8 cellular contexts compared by ENCODE assay signal in genomic region chr9:75148551-75148950, GRCh38.
DNase-seq lines count a peak whose midpoint lies in the region; ATAC-seq and TF ChIP-seq lines count a peak whose summit lies in the region.

No MANE protein-coding gene starts in this region.

- intact Hi-C loops in Right ventricle myocardium superior (cut with DNase I) (no loop called here), cardiac septum (cut with DNase I) (no loop called here), transverse colon (cut with DNase I; ENCODE audit: low total_unique reads) (no loop called here)

- no peak overlapping the region for H3K4me3 ChIP-seq in transverse colon

- peaks cover 0 to 22% (median 11%) of the 10 kb centered on the region in 4 donors for H3K36me3 ChIP-seq in transverse colon

- peaks cover 0 to 9% of the 10 kb centered on the region in 2 donors for H3K9me3 ChIP-seq in transverse colon

- TF ChIP-seq EP300 in transverse colon (IDR thresholded peaks at IDR 0.05; ENCODE audit: low read depth), result no peak

- H3K27me3 ChIP-seq in transverse colon, result no peaks in the 10 kb centered on the region

- no peaks in the 10 kb centered on the region for H3K27me3 Mint-ChIP-seq in activated T-cell treated with anti-CD3 and anti-CD28 coated beads, Interleukin-2, amount 50 U/mL, for 72 hours (ENCODE audit: low read depth)

- peak overlapping the region; percentile 100 for H3K27ac Mint-ChIP-seq in activated T-cell treated with anti-CD3 and anti-CD28 coated beads, Interleukin-2, amount 50 U/mL, for 72 hours

- H3K4me1 Mint-ChIP-seq in activated T-cell treated with anti-CD3 and anti-CD28 coated beads, Interleukin-2, amount 50 U/mL, for 72 hours (ENCODE audit: low read depth), result peaks cover 70% of the 10 kb centered on the region

- peak; percentile 53 for ATAC-seq in Right ventricle myocardium superior (ENCODE audit: poor library complexity)
- peak; percentile 52 to 65 for ATAC-seq in activated T-cell treated with anti-CD3 and anti-CD28 coated beads, Interleukin-2, amount 50 U/mL, for 72 hours (replicated peaks in 1 of 2)
- no peak for ATAC-seq in HG02884 (IDR thresholded peaks at IDR 0.05; ENCODE audit: unreplicated experiment)
- no peak for ATAC-seq in HG03095 (IDR thresholded peaks at IDR 0.05; ENCODE audit: unreplicated experiment)

- DNase-seq in Right ventricle myocardium superior, result no peak
- no peak for DNase-seq in cardiac septum (ENCODE audit: low spot score)
- DNase-seq in activated T-cell treated with anti-CD3 and anti-CD28 coated beads, Interleukin-2, amount 50 U/mL, for 72 hours, result peak; percentile 21 to 44
- peak; percentile 96 for DNase-seq in iris pigment epithelial cell (ENCODE audit: low read depth)
- no peak for DNase-seq in transverse colon
- no peak for DNase-seq in glomerular visceral epithelial cell (ENCODE audit: extremely low spot score)

- 50% methylated on average over 1 of the region's 1 CpG; no CpG with 5 or more reads in 1 of the 2 donors for WGBS in transverse colon (ENCODE audit: low coverage in 1 of 2), 2 donors

- peaks cover 5 to 6% of the 10 kb centered on the region in 2 donors for H3K9me3 Mint-ChIP-seq in activated T-cell treated with anti-CD3 and anti-CD28 coated beads, Interleukin-2, amount 50 U/mL, for 72 hours

- peak overlapping the region in 3 of 4 donors; percentile 6 to 43 (median 41) for H3K27ac ChIP-seq in transverse colon

- H3K36me3 Mint-ChIP-seq in activated T-cell treated with anti-CD3 and anti-CD28 coated beads, Interleukin-2, amount 50 U/mL, for 72 hours (ENCODE audit: insufficient read depth in 2 of 2), result peaks cover 20 to 28% of the 10 kb centered on the region in 2 donors

- in situ Hi-C loops in transverse colon (cut with MboI; ENCODE audit: low pct_ligation_motif_present in 1 of 4, low pct_unique_long_range_greater_than_20kb in 1 of 4, low sequenced_read_pairs in 3 of 4), result no loop called here

- H3K4me1 ChIP-seq in transverse colon, result peaks cover 0 to 8% (median 0%) of the 10 kb centered on the region in 4 donors

- no peak for TF ChIP-seq CTCF in transverse colon (IDR thresholded peaks at IDR 0.05)

- peak overlapping the region; percentile 68 to 92 for H3K4me3 Mint-ChIP-seq in activated T-cell treated with anti-CD3 and anti-CD28 coated beads, Interleukin-2, amount 50 U/mL, for 72 hours

- no peak for TF ChIP-seq POLR2A in transverse colon (IDR thresholded peaks at IDR 0.05)

Comparison
In these comparisons a context has a peak if more than half of its experiments do, and no peak if none do; other contexts are left out.
1. ATAC-seq: peak in Right ventricle myocardium superior (single experiment) and activated T-cell treated with anti-CD3 and anti-CD28 coated beads, Interleukin-2, amount 50 U/mL, for 72 hours (2 of 2); none in HG02884 (single experiment) and HG03095 (single experiment).
2. DNase-seq: peak in activated T-cell treated with anti-CD3 and anti-CD28 coated beads, Interleukin-2, amount 50 U/mL, for 72 hours (2 of 2) and iris pigment epithelial cell (single experiment); none in Right ventricle myocardium superior (single experiment), cardiac septum (single experiment), transverse colon (single experiment) and glomerular visceral epithelial cell (single experiment).